9 cellular contexts compared by ENCODE assay signal in the genomic region with DNA sequence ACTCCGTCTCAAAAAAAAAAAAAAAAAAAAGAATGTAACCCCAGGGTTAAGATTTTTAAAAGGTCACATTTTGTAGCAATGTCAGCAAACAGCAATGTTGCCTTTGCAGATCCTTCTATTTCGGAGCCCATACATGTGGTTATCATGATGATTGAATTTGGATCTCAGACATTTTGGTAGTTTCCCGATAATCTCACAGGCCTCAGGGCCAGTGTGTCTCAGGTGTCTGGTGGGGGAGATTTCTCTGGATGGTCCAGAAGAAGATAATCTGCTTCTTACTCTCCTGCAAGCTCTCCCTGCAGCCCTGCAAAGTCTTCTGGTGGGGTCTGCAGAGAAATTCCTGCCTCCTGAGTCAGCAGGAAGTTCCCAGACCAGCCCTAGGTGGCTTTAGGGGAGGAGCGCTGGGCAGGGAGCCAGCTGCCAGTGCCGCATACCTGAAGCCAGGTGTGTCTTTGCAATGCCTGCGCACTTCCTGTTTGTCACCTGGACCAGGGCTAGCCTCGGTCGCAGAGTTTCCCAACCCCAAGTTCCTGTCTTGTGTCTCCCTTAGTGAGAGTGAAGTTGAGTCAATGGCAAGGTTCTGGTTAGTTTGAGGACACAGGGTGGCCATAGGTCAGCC. TPM values are rescaled to one million over a fixed set of nuclear protein-coding genes. Genes with fewer than 3 reads are reported as not detected.
DNase-seq lines count a peak whose midpoint lies in the region; ATAC-seq, FAIRE-seq and TF ChIP-seq lines count a peak whose summit lies in the region.
"Had no signal": no experiment of that assay in that cellular context is flagged by ENCODE, and none has a peak within 500 bp of the region (broad histone marks: within the 10 kb centered on the region; RNA-seq: fewer than 3 reads in every experiment).

No MANE protein-coding gene starts in this region.

- H3K36me3 ChIP-seq in CD8-positive, alpha-beta T cell (ENCODE audit: insufficient read depth, low read length), result peaks cover 10% of the 10 kb centered on the region
- peaks cover 5% of the 10 kb centered on the region; the same call in 2 of the 3 replicates for H3K36me3 ChIP-seq in K562 (ENCODE audit: control insufficient read depth, insufficient read depth, low read length)
- H3K36me3 ChIP-seq in mesodermal cell (ENCODE audit: control insufficient read depth, insufficient read depth, low read length), result no peaks in the 10 kb centered on the region
- no peaks in the 10 kb centered on the region for H3K36me3 ChIP-seq in BE2C
- H3K36me3 ChIP-seq: cardiac muscle cell had no signal

- DNase-seq in CD8-positive, alpha-beta T cell, result peak in 3 of 7 experiments; percentile 19 to 47 (median 37)
- DNase-seq in LoVo (ENCODE audit: low spot score) (peak; percentile 98), K562 (ENCODE audit: extremely low read depth in 1 of 4, low spot score in 3 of 4) (no peak), H4 (ENCODE audit: low spot score) (no peak), NCI-H187 (lab: John Stamatoyannopoulos, UW) (no peak), BE2C (no peak), NCI-H1694 (lab: John Stamatoyannopoulos, UW) (no peak)

- peaks cover 31% of the 10 kb centered on the region for H3K36me3 Mint-ChIP-seq in CD8-positive, alpha-beta T cell

- H3K9me3 Mint-ChIP-seq in CD8-positive, alpha-beta T cell, result no peaks in the 10 kb centered on the region

- TF ChIP-seq RAD21 in K562 (CRISPR knock-in tag; conservative IDR thresholded peaks at IDR 0.05 in 1 of 2, IDR thresholded peaks at IDR 0.05 in 1 of 2), result no peak

- no peaks in the 10 kb centered on the region for H4K20me1 ChIP-seq in K562 (replicated peaks; ENCODE audit: control insufficient read depth, insufficient read depth, low read length)

- H3K4me3 ChIP-seq in CD8-positive, alpha-beta T cell (ENCODE audit: low read depth, low read length), result peak overlapping the region; percentile 57
- H3K4me3 ChIP-seq in K562 (peak overlapping the region; percentile 64), mesodermal cell (ENCODE audit: extremely low read depth, insufficient read depth, low read length, poor library complexity, severe bottlenecking) (no peak overlapping the region), BE2C (ENCODE audit: low read depth, low read length) (no peak overlapping the region)
- H3K4me3 ChIP-seq: cardiac muscle cell had no signal

- H3K4me1 Mint-ChIP-seq in CD8-positive, alpha-beta T cell (ENCODE audit: low read depth), result peaks cover 46% of the 10 kb centered on the region

- peak overlapping the region; percentile 87 for H3K4me3 Mint-ChIP-seq in CD8-positive, alpha-beta T cell

- CTCF ChIA-PET in CD8-positive, alpha-beta T cell (lab: Charles Lee), result interaction anchor here (1.0 kb wide), 1 partner anchor 28 kb away, joined by 3 read pairs; no protein-coding TSS in a partner anchor
- CTCF ChIA-PET in K562 (lab: Yijun Ruan, JAX; ENCODE audit: low intra/inter-chr PET ratio), result no interaction called here

- POLR2A ChIA-PET in CD8-positive, alpha-beta T cell (lab: Charles Lee), result no interaction called here
- POLR2A ChIA-PET in K562 (lab: Yijun Ruan, JAX), result interaction anchor here (0.6 to 1.6 kb wide), 3 partner anchors 12 to 29 kb away, joined by 3 to 5 read pairs (median 5); no protein-coding TSS in a partner anchor

- TF ChIP-seq CTCF in CD8-positive, alpha-beta T cell (IDR thresholded peaks at IDR 0.05), result no peak
- TF ChIP-seq CTCF in K562 (IDR thresholded peaks at IDR 0.05 in 2 of 3, conservative IDR thresholded peaks at IDR 0.05 in 1 of 3; ENCODE audit: insufficient read depth in 2 of 3, low read depth in 1 of 3, low read length in 3 of 3), result no peak
- no peak for TF ChIP-seq CTCF in BE2C (IDR thresholded peaks at IDR 0.05; ENCODE audit: low read depth, low read length)

- no peak for ATAC-seq in CD8-positive, alpha-beta T cell
- ATAC-seq in K562, result no peak

- peak overlapping the region; percentile 91 for H3K4me2 ChIP-seq in K562 (ENCODE audit: insufficient read depth, low read length)

- H3K9me1 ChIP-seq in K562 (ENCODE audit: control insufficient read depth, insufficient read depth, low read length), result peaks cover 4% of the 10 kb centered on the region

- peak overlapping the region; percentile 84 for H3K27ac ChIP-seq in CD8-positive, alpha-beta T cell (ENCODE audit: low read depth, low read length)
- peak overlapping the region; percentile 65; the same call in 1 of the 3 replicates for H3K27ac ChIP-seq in K562 (ENCODE audit: extremely low read depth, low read depth, low read length)
- peak overlapping the region; percentile 13 for H3K27ac ChIP-seq in mesodermal cell (ENCODE audit: low read depth, low read length, severe bottlenecking)
- H3K27ac ChIP-seq: cardiac muscle cell had no signal

- H3K27me3 ChIP-seq in CD8-positive, alpha-beta T cell (ENCODE audit: insufficient read depth, low read length), result no peaks in the 10 kb centered on the region
- H3K27me3 ChIP-seq in K562 (ENCODE audit: control insufficient read depth in 2 of 2, insufficient read depth in 2 of 2, low read length in 2 of 2) (no peaks in the 10 kb centered on the region), BE2C (no peaks in the 10 kb centered on the region)

- H3K9me3 ChIP-seq in CD8-positive, alpha-beta T cell (ENCODE audit: low read length), result no peaks in the 10 kb centered on the region
- H3K9me3 ChIP-seq in K562 (replicated peaks; ENCODE audit: control insufficient read depth, insufficient read depth, low read depth, low read length) (no peaks in the 10 kb centered on the region; the same call in 1 of the 2 replicates), mesodermal cell (ENCODE audit: control insufficient read depth, low read length) (no peaks in the 10 kb centered on the region), BE2C (no peaks in the 10 kb centered on the region; the same call in 1 of the 2 replicates)

- FAIRE-seq in K562 (lab: Jason Lieb, UNC), result no peak

- peaks cover 38% of the 10 kb centered on the region for H3K4me1 ChIP-seq in CD8-positive, alpha-beta T cell (ENCODE audit: insufficient read depth, low read length)
- H3K4me1 ChIP-seq in K562 (replicated peaks in 1 of 2; ENCODE audit: control insufficient read depth in 2 of 2, insufficient read depth in 2 of 2, low read length in 2 of 2), result peaks cover 9 to 23% of the 10 kb centered on the region in 2 experiments
- peaks cover 11% of the 10 kb centered on the region for H3K4me1 ChIP-seq in mesodermal cell (ENCODE audit: control insufficient read depth, insufficient read depth, low read length, poor library complexity, severe bottlenecking)
- no peaks in the 10 kb centered on the region for H3K4me1 ChIP-seq in BE2C

- TF ChIP-seq EP300 in K562 (IDR thresholded peaks at IDR 0.05; ENCODE audit: low read length), result no peak

- no peak for TF ChIP-seq POLR2A in K562 (conservative IDR thresholded peaks at IDR 0.05)

- peak overlapping the region; percentile 97 for H3K27ac Mint-ChIP-seq in CD8-positive, alpha-beta T cell

- no peaks in the 10 kb centered on the region for H3K27me3 Mint-ChIP-seq in CD8-positive, alpha-beta T cell (ENCODE audit: low read depth)

- peak overlapping the region; percentile 67 to 93; a peak in 3 of 4 replicates for H3K9ac ChIP-seq in K562 (ENCODE audit: insufficient read depth in 1 of 2, low read depth in 2 of 2, low read length in 2 of 2)

- WGBS in K562 (ENCODE audit: insufficient coverage, low coverage, missing lambda C conversion rate), result 41% methylated on average over 7 of the region's 8 CpGs
- 30 to 34% methylated on average over 7 of the region's 8 CpGs for WGBS in mesodermal cell (ENCODE audit: insufficient coverage in 2 of 2), 2 experiments

- H3K79me2 ChIP-seq in K562 (ENCODE audit: control insufficient read depth, insufficient read depth, low read length), result peaks cover 13% of the 10 kb centered on the region

- intact Hi-C loops in CD8-positive, alpha-beta T cell (cut with DNase I, micrococcal nuclease), result loop anchor here in 1 of 2 experiments (2.0 to 10.0 kb wide), 2 partner anchors 299 to 393 kb away; a partner anchor contains a TSS
- intact Hi-C loops in K562 (cut with micrococcal nuclease), result loop anchor here (2.0 to 10.0 kb wide), 2 partner anchors 27 to 99 kb away; a partner anchor contains a TSS

- in situ Hi-C loops in K562 (cut with MboI), result no loop called here

- H2AFZ ChIP-seq in K562 (ENCODE audit: low read depth, low read length), result no peak overlapping the region

- BruUV-seq in K562 (replicated peaks; lab: Mats Ljungman, UMichigan), result no TSS peak

RNA-seq across cellular contexts. Expression of a gene that starts 1.4 kb away (rescaled TPM):
- total RNA-seq in CD8-positive, alpha-beta T cell, result 10 to 100 TPM; 33.5 to 38.8 TPM
- 17.3 and 38.7 TPM in 2 replicates for total RNA-seq in K562 (2011; cell fraction: chromatin; rRNA removed; ENCODE audit: low replicate concordance)
- total RNA-seq in K562 (2011; cell fraction: nucleolus; rRNA removed), result 28.7 and 29.6 TPM in 2 replicates
- total RNA-seq in K562 (2011; cell fraction: nucleoplasm; rRNA removed), result 21.3 and 22.0 TPM in 2 replicates
- total RNA-seq in K562 (2014; rRNA removed) (20.0 and 25.9 TPM in 2 replicates), K562 (2014; rRNA removed; fragmentation: Illumina TruSeq; extraction: Trizol) (3.0 and 4.8 TPM in 2 replicates), K562 (2015; rRNA removed; fragmentation: Illumina TruSeq; extraction: Trizol) (8.6 and 8.9 TPM in 2 replicates), K562 (2021) (19.4 and 26.3 TPM in 2 replicates)
- polyA plus RNA-seq in K562 (2011; rRNA removed) (8.7 and 13.4 TPM in 2 replicates), K562 (2014; fragmentation: Illumina TruSeq; extraction: Trizol) (9.6 and 17.7 TPM in 2 replicates), K562 (2014; fragmentation: Nextera tagmentation; extraction: Ambion mirVana) (under 1 TPM; 0.75 to 0.83 TPM), K562 (2014; rRNA removed) (19.8 and 24.8 TPM in 2 replicates)
- polyA plus RNA-seq in K562 (2011; cell fraction: cytosol; rRNA removed), result 12.2 and 22.2 TPM in 2 replicates
- polyA plus RNA-seq in K562 (2011; cell fraction: nucleus; rRNA removed), result 20.1 and 35.1 TPM in 2 replicates
- polyA plus RNA-seq in K562 (2012), result 10.3 and 10.8 TPM in 2 replicates
- 3.0 and 4.7 TPM in 2 replicates for polyA minus RNA-seq in K562 (2011; rRNA and poly(A)+ RNA removed)
- 8.7 and 11.1 TPM in 2 replicates for polyA minus RNA-seq in K562 (2011; cell fraction: cytosol; rRNA and poly(A)+ RNA removed)
- 17.0 and 18.8 TPM in 2 replicates for polyA minus RNA-seq in K562 (2011; cell fraction: nucleus; rRNA and poly(A)+ RNA removed)
- 0.88 TPM for polyA plus RNA-seq in mesodermal cell (2013, experiment 1 of 2)
- 1.3 TPM for polyA plus RNA-seq in mesodermal cell (2013, experiment 2 of 2)
- total RNA-seq in H4 (2014; rRNA removed; shearing (Covaris generic)), result not detected in 2 replicates
- 0.36 TPM for polyA plus RNA-seq in BE2C (2012; ENCODE audit: insufficient read depth, insufficient read length, low read depth)

RNA-seq across cellular contexts. Expression of a gene that starts 6.7 kb away (rescaled TPM):
- total RNA-seq in CD8-positive, alpha-beta T cell, result 10 to 100 TPM; 68.3 to 75.5 TPM
- total RNA-seq in K562 (2011; cell fraction: chromatin; rRNA removed; ENCODE audit: low replicate concordance), result 12.0 and 34.0 TPM in 2 replicates
- 15.5 and 23.5 TPM in 2 replicates for total RNA-seq in K562 (2011; cell fraction: nucleolus; rRNA removed)
- 12.6 and 13.2 TPM in 2 replicates for total RNA-seq in K562 (2011; cell fraction: nucleoplasm; rRNA removed)
- total RNA-seq in K562 (2014; rRNA removed) (13.6 and 13.7 TPM in 2 replicates), K562 (2014; rRNA removed; fragmentation: Illumina TruSeq; extraction: Trizol) (8.7 and 9.4 TPM in 2 replicates), K562 (2015; rRNA removed; fragmentation: Illumina TruSeq; extraction: Trizol) (19.1 and 19.7 TPM in 2 replicates), K562 (2021) (17.3 and 20.1 TPM in 2 replicates)
- polyA plus RNA-seq in K562 (2011; rRNA removed) (8.4 and 18.5 TPM in 2 replicates), K562 (2014; fragmentation: Illumina TruSeq; extraction: Trizol) (12.4 and 13.3 TPM in 2 replicates), K562 (2014; fragmentation: Nextera tagmentation; extraction: Ambion mirVana) (1 to 10 TPM in 1 of 2 experiments, under 1 TPM in 1; 0.46 to 1.3 TPM), K562 (2014; rRNA removed) (10.9 and 11.1 TPM in 2 replicates)
- 7.1 and 10.6 TPM in 2 replicates for polyA plus RNA-seq in K562 (2011; cell fraction: cytosol; rRNA removed)
- polyA plus RNA-seq in K562 (2011; cell fraction: nucleus; rRNA removed), result 19.2 and 28.2 TPM in 2 replicates
- polyA plus RNA-seq in K562 (2012), result 18.1 and 29.2 TPM in 2 replicates
- 10.3 and 18.3 TPM in 2 replicates for polyA minus RNA-seq in K562 (2011; rRNA and poly(A)+ RNA removed)
- polyA minus RNA-seq in K562 (2011; cell fraction: cytosol; rRNA and poly(A)+ RNA removed), result 4.7 and 11.8 TPM in 2 replicates
- polyA minus RNA-seq in K562 (2011; cell fraction: nucleus; rRNA and poly(A)+ RNA removed), result 12.7 and 24.3 TPM in 2 replicates
- 0.77 TPM for polyA plus RNA-seq in mesodermal cell (2013, experiment 1 of 2)
- polyA plus RNA-seq in mesodermal cell (2013, experiment 2 of 2), result 0.61 TPM
- 0.06 TPM in 1 of 2 replicates, not detected in the other for total RNA-seq in H4 (2014; rRNA removed; shearing (Covaris generic))
- not detected for polyA plus RNA-seq in BE2C (2012; ENCODE audit: insufficient read depth, insufficient read length, low read depth)
- total RNA-seq: cardiac muscle cell had no signal
- polyA plus RNA-seq: cardiac muscle cell had no signal

RNA-seq across cellular contexts. Expression of a gene that starts 26.4 kb away (rescaled TPM):
- total RNA-seq in CD8-positive, alpha-beta T cell, result 1 to 10 TPM; 1.1 to 1.7 TPM
- 67.3 and 119 TPM in 2 replicates for total RNA-seq in K562 (2011; cell fraction: chromatin; rRNA removed; ENCODE audit: low replicate concordance)
- total RNA-seq in K562 (2011; cell fraction: nucleolus; rRNA removed), result 65.3 and 66.5 TPM in 2 replicates
- total RNA-seq in K562 (2011; cell fraction: nucleoplasm; rRNA removed), result 53.5 and 66.7 TPM in 2 replicates
- total RNA-seq in K562 (2014; rRNA removed) (57.4 and 61.8 TPM in 2 replicates), K562 (2014; rRNA removed; fragmentation: Illumina TruSeq; extraction: Trizol) (23.6 and 29.4 TPM in 2 replicates), K562 (2015; rRNA removed; fragmentation: Illumina TruSeq; extraction: Trizol) (34.6 and 36.1 TPM in 2 replicates), K562 (2021) (59.1 and 63.2 TPM in 2 replicates)
- polyA plus RNA-seq in K562 (2011; rRNA removed) (29.1 and 39.3 TPM in 2 replicates), K562 (2014; fragmentation: Illumina TruSeq; extraction: Trizol) (56.2 and 56.7 TPM in 2 replicates), K562 (2014; fragmentation: Nextera tagmentation; extraction: Ambion mirVana) (1 to 10 TPM; 1.2 to 2.7 TPM), K562 (2014; rRNA removed) (66.6 and 66.8 TPM in 2 replicates)
- polyA plus RNA-seq in K562 (2011; cell fraction: cytosol; rRNA removed), result 22.8 and 30.6 TPM in 2 replicates
- 113 and 133 TPM in 2 replicates for polyA plus RNA-seq in K562 (2011; cell fraction: nucleus; rRNA removed)
- 47.5 and 50.8 TPM in 2 replicates for polyA plus RNA-seq in K562 (2012)
- polyA minus RNA-seq in K562 (2011; rRNA and poly(A)+ RNA removed), result 17.1 and 20.3 TPM in 2 replicates
- polyA minus RNA-seq in K562 (2011; cell fraction: cytosol; rRNA and poly(A)+ RNA removed), result 18.3 and 21.0 TPM in 2 replicates
- polyA minus RNA-seq in K562 (2011; cell fraction: nucleus; rRNA and poly(A)+ RNA removed), result 21.3 and 30.1 TPM in 2 replicates
- polyA plus RNA-seq in mesodermal cell (2013, experiment 1 of 2), result 88.5 TPM
- 77.2 TPM for polyA plus RNA-seq in mesodermal cell (2013, experiment 2 of 2)
- total RNA-seq in H4 (2014; rRNA removed; shearing (Covaris generic)), result 29.5 and 91.7 TPM in 2 replicates
- 24.6 TPM for polyA plus RNA-seq in BE2C (2012; ENCODE audit: insufficient read depth, insufficient read length, low read depth)

RNA-seq across cellular contexts. Expression of a gene that starts 28.5 kb away (rescaled TPM):
- total RNA-seq in CD8-positive, alpha-beta T cell, result 10 to 100 TPM; 31.9 to 33.1 TPM
- total RNA-seq in K562 (2011; cell fraction: chromatin; rRNA removed; ENCODE audit: low replicate concordance), result 45.9 and 112 TPM in 2 replicates
- total RNA-seq in K562 (2011; cell fraction: nucleolus; rRNA removed), result 96.6 and 107 TPM in 2 replicates
- 72.1 and 74.9 TPM in 2 replicates for total RNA-seq in K562 (2011; cell fraction: nucleoplasm; rRNA removed)
- total RNA-seq in K562 (2014; rRNA removed) (23.8 and 33.5 TPM in 2 replicates), K562 (2014; rRNA removed; fragmentation: Illumina TruSeq; extraction: Trizol) (12.3 and 16.4 TPM in 2 replicates), K562 (2015; rRNA removed; fragmentation: Illumina TruSeq; extraction: Trizol) (21.9 and 24.4 TPM in 2 replicates), K562 (2021) (31.1 and 33.1 TPM in 2 replicates)
- polyA plus RNA-seq in K562 (2011; rRNA removed) (29.8 and 46.5 TPM in 2 replicates), K562 (2014; fragmentation: Illumina TruSeq; extraction: Trizol) (32.3 and 33.2 TPM in 2 replicates), K562 (2014; fragmentation: Nextera tagmentation; extraction: Ambion mirVana) (1 to 10 TPM; 2.4 to 6.1 TPM), K562 (2014; rRNA removed) (32.9 and 36.4 TPM in 2 replicates)
- polyA plus RNA-seq in K562 (2011; cell fraction: cytosol; rRNA removed), result 43.8 and 51.1 TPM in 2 replicates
- polyA plus RNA-seq in K562 (2011; cell fraction: nucleus; rRNA removed), result 180 and 195 TPM in 2 replicates
- polyA plus RNA-seq in K562 (2012), result 29.9 and 65.7 TPM in 2 replicates
- 22.3 and 35.9 TPM in 2 replicates for polyA minus RNA-seq in K562 (2011; rRNA and poly(A)+ RNA removed)
- 21.0 and 22.6 TPM in 2 replicates for polyA minus RNA-seq in K562 (2011; cell fraction: cytosol; rRNA and poly(A)+ RNA removed)
- polyA minus RNA-seq in K562 (2011; cell fraction: nucleus; rRNA and poly(A)+ RNA removed), result 18.7 and 34.9 TPM in 2 replicates
- polyA plus RNA-seq in mesodermal cell (2013, experiment 1 of 2), result 46.0 TPM
- polyA plus RNA-seq in mesodermal cell (2013, experiment 2 of 2), result 44.8 TPM
- 65.4 and 81.8 TPM in 2 replicates for total RNA-seq in H4 (2014; rRNA removed; shearing (Covaris generic))
- 71.0 TPM for polyA plus RNA-seq in BE2C (2012; ENCODE audit: insufficient read depth, insufficient read length, low read depth)

RNA-seq across cellular contexts. Expression of a gene that starts 45.4 kb away (rescaled TPM):
- not detected for total RNA-seq in CD8-positive, alpha-beta T cell
- total RNA-seq in K562 (2011; cell fraction: chromatin; rRNA removed; ENCODE audit: low replicate concordance), result 19.5 and 33.3 TPM in 2 replicates
- 14.5 and 17.5 TPM in 2 replicates for total RNA-seq in K562 (2011; cell fraction: nucleolus; rRNA removed)
- total RNA-seq in K562 (2011; cell fraction: nucleoplasm; rRNA removed), result 15.2 and 15.6 TPM in 2 replicates
- total RNA-seq in K562 (2014; rRNA removed) (0.59 and 2.0 TPM in 2 replicates), K562 (2014; rRNA removed; fragmentation: Illumina TruSeq; extraction: Trizol) (1.1 and 1.5 TPM in 2 replicates), K562 (2015; rRNA removed; fragmentation: Illumina TruSeq; extraction: Trizol) (2.1 and 2.2 TPM in 2 replicates), K562 (2021) (8.0 and 10.6 TPM in 2 replicates)
- polyA plus RNA-seq in K562 (2011; rRNA removed) (9.1 and 40.9 TPM in 2 replicates), K562 (2014; fragmentation: Illumina TruSeq; extraction: Trizol) (2.4 and 4.3 TPM in 2 replicates), K562 (2014; fragmentation: Nextera tagmentation; extraction: Ambion mirVana) (1 to 10 TPM; 1.2 to 2.2 TPM), K562 (2014; rRNA removed) (2.5 and 5.4 TPM in 2 replicates)
- 9.2 and 36.7 TPM in 2 replicates for polyA plus RNA-seq in K562 (2011; cell fraction: cytosol; rRNA removed)
- polyA plus RNA-seq in K562 (2011; cell fraction: nucleus; rRNA removed), result 23.7 and 50.5 TPM in 2 replicates
- polyA plus RNA-seq in K562 (2012), result 7.4 and 20.1 TPM in 2 replicates
- polyA minus RNA-seq in K562 (2011; rRNA and poly(A)+ RNA removed), result 6.5 and 24.5 TPM in 2 replicates
- 23.9 and 64.6 TPM in 2 replicates for polyA minus RNA-seq in K562 (2011; cell fraction: cytosol; rRNA and poly(A)+ RNA removed)
- polyA minus RNA-seq in K562 (2011; cell fraction: nucleus; rRNA and poly(A)+ RNA removed), result 16.2 and 39.1 TPM in 2 replicates
- polyA plus RNA-seq in mesodermal cell (2013, experiment 1 of 2), result 2.9 TPM
- 2.0 TPM for polyA plus RNA-seq in mesodermal cell (2013, experiment 2 of 2)
- 4.7 and 9.1 TPM in 2 replicates for total RNA-seq in H4 (2014; rRNA removed; shearing (Covaris generic))
- not detected for polyA plus RNA-seq in BE2C (2012; ENCODE audit: insufficient read depth, insufficient read length, low read depth)

Comparison
In these comparisons a context has a peak if more than half of its experiments do, and no peak if none do; other contexts are left out.
1. H3K27ac ChIP-seq: peak in every context shown above with its lines; median percentile 84 in CD8-positive, alpha-beta T cell; 65 in K562; 13 in mesodermal cell.
2. H3K4me3 ChIP-seq: peak in CD8-positive, alpha-beta T cell (single experiment) and K562 (single experiment); none in mesodermal cell (single experiment) and BE2C (single experiment).
3. RNA of a gene that starts 26.4 kb away (total RNA-seq): 23.6 to 119 TPM in K562 and 29.5 to 91.7 TPM in H4; 1.1 to 1.7 TPM in CD8-positive, alpha-beta T cell; every median in the first group is over 4 times any median in the second.